Comparison of ENCODE assay signal across 10 cellular contexts in the genomic region with DNA sequence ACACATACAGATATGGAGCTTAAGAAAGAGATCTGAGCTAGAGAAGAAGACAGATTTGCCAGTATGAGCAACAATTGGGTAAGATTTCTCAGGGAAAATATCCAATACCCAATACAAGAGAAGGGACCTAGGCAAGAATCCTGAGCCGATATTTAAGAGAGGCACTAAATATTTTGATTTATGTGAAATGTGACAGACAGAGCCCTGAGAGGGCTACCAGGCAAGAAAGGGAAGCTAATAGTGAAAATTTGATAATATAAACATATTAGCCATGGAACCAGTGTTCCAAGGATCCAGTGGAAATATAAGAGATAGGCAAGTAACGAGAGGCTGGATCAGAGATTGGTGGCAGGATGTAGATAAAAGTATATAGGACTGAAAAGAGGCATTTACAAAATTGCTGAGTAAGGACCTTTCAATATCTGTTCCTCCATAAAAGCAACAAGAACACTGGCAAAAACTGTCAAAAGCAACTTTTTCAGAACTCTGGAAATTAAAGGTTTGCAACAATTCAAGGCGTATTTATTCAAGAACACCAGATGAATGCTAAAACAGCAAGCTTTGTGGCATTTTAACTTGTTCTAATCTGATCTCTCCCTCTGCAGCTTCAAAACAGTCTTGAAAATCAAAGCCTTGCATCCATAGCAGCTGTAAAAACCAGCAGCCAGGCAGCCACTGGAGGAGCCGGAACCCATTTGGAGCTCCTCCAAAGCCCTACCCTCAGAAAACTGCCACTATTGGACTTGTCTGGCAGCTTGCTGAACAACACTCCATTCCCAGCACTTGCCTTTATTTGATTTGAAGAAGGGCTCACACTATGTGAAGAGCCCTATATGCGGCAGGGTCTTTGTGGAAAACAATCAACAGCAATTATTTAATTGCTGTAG. TPM values are rescaled to one million over a fixed set of nuclear protein-coding genes. Genes with fewer than 3 reads are reported as not detected.
DNase-seq lines count a peak whose midpoint lies in the region; ATAC-seq and TF ChIP-seq lines count a peak whose summit lies in the region.
"Had no signal": no experiment of that assay in that cellular context is flagged by ENCODE, and none has a peak within 500 bp of the region (broad histone marks: within the 10 kb centered on the region; RNA-seq: fewer than 3 reads in every experiment).

No MANE protein-coding gene starts in this region.

- H3K79me2 ChIP-seq in HCT116 (ENCODE audit: insufficient read depth, low read length): peaks cover 74% of the 10 kb centered on the region

- TF ChIP-seq CTCF in HCT116 (IDR thresholded peaks at IDR 0.05 in 2 of 3, conservative IDR thresholded peaks at IDR 0.05 in 1 of 3; ENCODE audit: borderline replicate concordance in 1 of 3, insufficient read depth in 1 of 3, low read depth in 2 of 3, low read length in 2 of 3) (no peak), fibroblast of villous mesenchyme (IDR thresholded peaks at IDR 0.05; ENCODE audit: insufficient read depth, low read depth, low read length) (no peak), sigmoid colon (IDR thresholded peaks at IDR 0.05) (no peak)

- H3K27ac ChIP-seq in HCT116 (ENCODE audit: low read depth, low read length) (no peak overlapping the region), SK-N-MC (peak overlapping the region; percentile 89), sigmoid colon (peak overlapping the region in 3 of 4 donors; percentile 34 to 79 (median 77))
- H3K27ac ChIP-seq: KMS-11 had no signal

- H3K27me3 ChIP-seq in HCT116 (ENCODE audit: insufficient read depth, low read length) (no peaks in the 10 kb centered on the region), sigmoid colon (no peaks in the 10 kb centered on the region)

- POLR2A ChIA-PET in HCT116 (lab: Charles Lee): no interaction called here

- DNase-seq in HCT116 (ENCODE audit: low read depth, low spot score) (no peak), SK-N-MC (ENCODE audit: low read depth, low spot score) (peak; percentile 42), fibroblast of villous mesenchyme (ENCODE audit: low read depth) (peak; percentile 50), sigmoid colon (peak; percentile 72), 8988T (no peak), NCI-H187 (lab: John Stamatoyannopoulos, UW) (no peak)
- DNase-seq in activated CD8-positive, alpha-beta memory T cell treated with anti-CD3 and anti-CD28 coated beads, Interleukin-2, amount 50 U/mL, for 4 hours: no peak
- DNase-seq: activated CD4-positive, alpha-beta T cell treated with anti-CD3 and anti-CD28 coated beads, Interleukin-2, amount 50 U/mL, for 4 hours had no signal

- no TSS peak for BruUV-seq in HCT116 (replicated peaks; lab: Mats Ljungman, UMichigan)

- H3K36me3 ChIP-seq in HCT116 (ENCODE audit: control insufficient read depth in 1 of 2, insufficient read depth in 2 of 2, low read length in 2 of 2) (no peaks in the 10 kb centered on the region), SK-N-MC (ENCODE audit: insufficient read depth, low read length) (peaks cover 8% of the 10 kb centered on the region; the same call in 1 of the 2 replicates), sigmoid colon (no peaks in the 10 kb centered on the region)

- peak; percentile 32; the same call in 1 of the 2 replicates for ATAC-seq in HCT116
- no peak for ATAC-seq in HG02852 (IDR thresholded peaks at IDR 0.05; ENCODE audit: unreplicated experiment)

- intact Hi-C loops in HCT116 (cut with micrococcal nuclease) (no loop called here), sigmoid colon (cut with DNase I) (no loop called here)

- RAD21 ChIA-PET in HCT116 (lab: Charles Lee; ENCODE audit: low non-redundant PET in 1 of 2, low total read pairs in 2 of 2, uncharacterized antibody in 2 of 2, unreplicated experiment in 2 of 2): no interaction called here

- 26 to 69% methylated on average over 5 of the region's 5 CpGs for WGBS in sigmoid colon, 2 donors

- H3K4me1 ChIP-seq in HCT116 (ENCODE audit: control insufficient read depth in 1 of 2, insufficient read depth in 2 of 2, low read length in 2 of 2): peaks cover 2 to 23% of the 10 kb centered on the region in 2 experiments; a peak in 1 of 4 replicates
- H3K4me1 ChIP-seq in sigmoid colon: peaks cover 0 to 97% (median 78%) of the 10 kb centered on the region in 4 donors

- no peak for TF ChIP-seq EP300 in sigmoid colon (IDR thresholded peaks at IDR 0.05)

- no peak for TF ChIP-seq RAD21 in HCT116 (IDR thresholded peaks at IDR 0.05; ENCODE audit: low read depth)

- TF ChIP-seq POLR2A in HCT116 (IDR thresholded peaks at IDR 0.05; ENCODE audit: borderline replicate concordance, extremely low read depth, insufficient read depth, insufficient read length) (no peak), sigmoid colon (IDR thresholded peaks at IDR 0.05) (no peak)

- H3K9me3 ChIP-seq in HCT116 (ENCODE audit: control insufficient read depth in 1 of 2, insufficient read depth in 1 of 2, low read depth in 1 of 2, low read length in 2 of 2) (peaks cover 0 to 12% of the 10 kb centered on the region in 2 experiments; a peak in 2 of 4 replicates), SK-N-MC (ENCODE audit: low read depth, low read length) (peaks cover 18% of the 10 kb centered on the region; the same call in 1 of the 2 replicates), sigmoid colon (no peaks in the 10 kb centered on the region)

- no peaks in the 10 kb centered on the region; the same call in 1 of the 2 replicates for H4K20me1 ChIP-seq in HCT116 (ENCODE audit: insufficient read depth)

- CTCF ChIA-PET in HCT116 (lab: Charles Lee): interaction anchor here (0.8 to 0.9 kb wide), 2 partner anchors 12 to 20 kb away, joined by 3 to 4 read pairs; no protein-coding TSS in a partner anchor

- H3K9ac ChIP-seq in HCT116 (ENCODE audit: low read length) (no peak overlapping the region), SK-N-MC (ENCODE audit: insufficient read length) (peak overlapping the region; percentile 4)
- H3K9ac ChIP-seq: KMS-11 had no signal

- H3K4me2 ChIP-seq in HCT116 (ENCODE audit: low read length): no peak overlapping the region
- H3K4me2 ChIP-seq: KMS-11 had no signal

- H2AFZ ChIP-seq in HCT116 (ENCODE audit: low read depth, low read length, poor library complexity, severe bottlenecking): no peak overlapping the region

- no peaks in the 10 kb centered on the region for H3K9me2 ChIP-seq in HCT116 (ENCODE audit: insufficient read depth)

- H3K4me3 ChIP-seq in HCT116 (replicated peaks in 1 of 2; ENCODE audit: low read depth in 1 of 2, low read length in 2 of 2): no peak overlapping the region
- peak overlapping the region; percentile 58 for H3K4me3 ChIP-seq in SK-N-MC
- H3K4me3 ChIP-seq in fibroblast of villous mesenchyme (ENCODE audit: low read depth, low read length): no peak overlapping the region
- no peak overlapping the region for H3K4me3 ChIP-seq in sigmoid colon

TF ChIP-seq in HCT116, 20 proteins besides CTCF, POLR2A, EP300 and RAD21:
- no peak for TF ChIP-seq EZH2 (IDR thresholded peaks at IDR 0.05)
- TF ChIP-seq, protein P1, sequence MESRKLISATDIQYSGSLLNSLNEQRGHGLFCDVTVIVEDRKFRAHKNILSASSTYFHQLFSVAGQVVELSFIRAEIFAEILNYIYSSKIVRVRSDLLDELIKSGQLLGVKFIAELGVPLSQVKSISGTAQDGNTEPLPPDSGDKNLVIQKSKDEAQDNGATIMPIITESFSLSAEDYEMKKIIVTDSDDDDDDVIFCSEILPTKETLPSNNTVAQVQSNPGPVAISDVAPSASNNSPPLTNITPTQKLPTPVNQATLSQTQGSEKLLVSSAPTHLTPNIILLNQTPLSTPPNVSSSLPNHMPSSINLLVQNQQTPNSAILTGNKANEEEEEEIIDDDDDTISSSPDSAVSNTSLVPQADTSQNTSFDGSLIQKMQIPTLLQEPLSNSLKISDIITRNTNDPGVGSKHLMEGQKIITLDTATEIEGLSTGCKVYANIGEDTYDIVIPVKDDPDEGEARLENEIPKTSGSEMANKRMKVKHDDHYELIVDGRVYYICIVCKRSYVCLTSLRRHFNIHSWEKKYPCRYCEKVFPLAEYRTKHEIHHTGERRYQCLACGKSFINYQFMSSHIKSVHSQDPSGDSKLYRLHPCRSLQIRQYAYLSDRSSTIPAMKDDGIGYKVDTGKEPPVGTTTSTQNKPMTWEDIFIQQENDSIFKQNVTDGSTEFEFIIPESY (IDR thresholded peaks at IDR 0.05; ENCODE audit: extremely low read depth, insufficient replicate concordance, low read length): no peak

RNA-seq across cellular contexts. Expression of a gene that starts 58.8 kb away (rescaled TPM):
- total RNA-seq in HCT116 (2021; ENCODE audit: unreplicated experiment) (12.8 TPM), fibroblast of villous mesenchyme (40.6 and 54.8 TPM in 2 replicates), sigmoid colon (100 to 1,000 TPM in 1 of 4 donors, 10 to 100 TPM in 3; 72.1 to 122 (median 84.4) TPM)
- 2.6 and 4.1 TPM in 2 replicates for polyA plus RNA-seq in HCT116 (2012)
- 1 to 10 TPM; 3.0 to 9.6 (median 8.9) TPM for polyA plus RNA-seq in sigmoid colon

Comparison
In these comparisons a context has a peak if more than half of its experiments do, and no peak if none do; other contexts are left out.
1. DNase-seq: peak in SK-N-MC (single experiment), fibroblast of villous mesenchyme (single experiment) and sigmoid colon (single experiment); none in HCT116 (single experiment), 8988T (single experiment), activated CD8-positive, alpha-beta memory T cell treated with anti-CD3 and anti-CD28 coated beads, Interleukin-2, amount 50 U/mL, for 4 hours (single experiment) and NCI-H187 (0 of 2).